ENCODE assay signal across 10 cellular contexts in the genomic region with DNA sequence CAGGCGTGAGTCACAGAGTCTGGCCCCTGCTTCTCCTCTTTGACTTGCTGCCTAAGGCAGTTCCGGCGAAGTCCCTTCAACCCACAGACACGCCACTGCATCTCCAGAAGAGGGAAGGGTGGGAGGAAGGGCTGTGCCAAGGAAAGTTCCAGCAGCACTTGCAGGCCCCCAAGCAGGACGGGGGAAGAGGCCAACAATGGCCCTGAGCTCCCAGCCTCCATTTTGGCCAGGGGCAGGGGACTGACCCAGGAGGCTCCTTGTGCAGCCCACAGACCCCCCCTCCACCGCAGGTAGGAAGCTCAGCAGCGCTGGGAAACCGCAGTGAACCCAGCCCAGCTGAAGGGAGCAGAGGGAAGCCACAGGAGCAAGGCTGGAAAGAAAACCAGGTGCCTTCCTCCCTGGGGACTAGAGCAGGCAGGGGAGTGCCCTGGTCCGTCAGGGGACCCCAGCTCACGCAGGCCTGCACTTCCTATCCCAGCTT. TPM values are rescaled to one million over a fixed set of nuclear protein-coding genes. Genes with fewer than 3 reads are reported as not detected.
A peak's percentile ranks its signal among the peaks of the same experiment; 100 is the strongest.
DNase-seq lines count a peak whose midpoint lies in the region; ATAC-seq and TF ChIP-seq lines count a peak whose summit lies in the region.
"Had no signal": no experiment of that assay in that cellular context is flagged by ENCODE, and none has a peak within 500 bp of the region (broad histone marks: within the 10 kb centered on the region; RNA-seq: fewer than 3 reads in every experiment).

No MANE protein-coding gene starts in this region.

- H3K4me1 ChIP-seq in fibroblast of lung (ENCODE audit: control insufficient read depth, extremely low read depth, insufficient read depth, low read length) (peaks cover 29% of the 10 kb centered on the region), thyroid gland (peaks cover 0 to 33% of the 10 kb centered on the region in 2 donors), OCI-LY7 (ENCODE audit: insufficient read depth, low read length, poor library complexity, severe bottlenecking) (peaks cover 13% of the 10 kb centered on the region)

- H3K27ac Mint-ChIP-seq in T-cell, result peak overlapping the region; percentile 94 to 96

- no peaks in the 10 kb centered on the region for H3K9me2 ChIP-seq in OCI-LY7 (ENCODE audit: insufficient read depth, low read length)

- no peak for TF ChIP-seq POLR2A in thyroid gland (IDR thresholded peaks at IDR 0.05)

- peaks cover 5% of the 10 kb centered on the region for H3K79me2 ChIP-seq in fibroblast of lung (ENCODE audit: control insufficient read depth, insufficient read depth, low read length)
- no peaks in the 10 kb centered on the region for H3K79me2 ChIP-seq in OCI-LY7 (ENCODE audit: insufficient read depth, low read depth, low read length)

- H4K20me1 ChIP-seq in fibroblast of lung (ENCODE audit: control insufficient read depth, extremely low read depth, insufficient read depth, low read length) (no peaks in the 10 kb centered on the region), OCI-LY7 (ENCODE audit: insufficient read depth, low read length) (no peaks in the 10 kb centered on the region)

- H3K4me3 ChIP-seq in fibroblast of lung (replicated peaks in 1 of 4; ENCODE audit: control extremely low read depth in 1 of 4, insufficient read depth in 1 of 4, low read depth in 3 of 4, low read length in 4 of 4) (no peak overlapping the region), skin epidermis (no peak overlapping the region), thyroid gland (replicated peaks in 1 of 3) (no peak overlapping the region), OCI-LY7 (ENCODE audit: low read depth, low read length, poor library complexity, severe bottlenecking) (no peak overlapping the region)

- no peaks in the 10 kb centered on the region for H3K27me3 Mint-ChIP-seq in T-cell

- peak in 2 of 4 experiments; percentile 12 to 13 for ATAC-seq in T-cell (replicated peaks in 1 of 4)
- no peak for ATAC-seq in HG03045 (IDR thresholded peaks at IDR 0.05; ENCODE audit: unreplicated experiment)

- peaks cover 38 to 45% (median 44%) of the 10 kb centered on the region in 3 donors for H3K4me1 Mint-ChIP-seq in T-cell

- POLR2A ChIA-PET in T-cell (lab: Charles Lee) (interaction anchor here (0.5 to 1.0 kb wide), 2 partner anchors 36 to 251 kb away, joined by 3 read pairs; no protein-coding TSS in a partner anchor), OCI-LY7 (lab: Charles Lee) (interaction anchor here (0.6 kb wide), 1 partner anchor 25 kb away, joined by 3 read pairs; no protein-coding TSS in a partner anchor)

- no peaks in the 10 kb centered on the region for H3K36me3 ChIP-seq in fibroblast of lung (ENCODE audit: control insufficient read depth, insufficient read depth, low read length)
- H3K36me3 ChIP-seq in thyroid gland, result no peaks in the 10 kb centered on the region
- no peaks in the 10 kb centered on the region for H3K36me3 ChIP-seq in OCI-LY7 (ENCODE audit: insufficient read depth, low read length)

- H3K9me3 Mint-ChIP-seq in T-cell, result no peaks in the 10 kb centered on the region

- DNase-seq in NCI-H2171 treated with DMSO at 0.1 percent for 48 hours (lab: John Stamatoyannopoulos, UW), result peak; percentile 24
- no peak for DNase-seq in NCI-H2171 (lab: John Stamatoyannopoulos, UW)
- peak in 1 of 34 experiments; percentile 17 for DNase-seq in T-cell
- DNase-seq in fibroblast of lung (ENCODE audit: low read depth in 2 of 2), result peak in 1 of 2 donors; percentile 70
- no peak for DNase-seq in thyroid gland
- DNase-seq in OCI-LY7 (ENCODE audit: low spot score), result no peak
- DNase-seq: NCI-H187 had no signal

- H3K9ac ChIP-seq in fibroblast of lung (ENCODE audit: insufficient read depth, low read length), result peak overlapping the region; percentile 46

- peak overlapping the region; percentile 94 for H3K27ac ChIP-seq in fibroblast of lung (ENCODE audit: insufficient read depth, low read length)
- H3K27ac ChIP-seq in skin epidermis, result peak overlapping the region; percentile 4 to 94 (median 80)
- peak overlapping the region in 1 of 3 donors; percentile 33 for H3K27ac ChIP-seq in thyroid gland
- no peak overlapping the region for H3K27ac ChIP-seq in OCI-LY7 (ENCODE audit: low read depth, low read length, poor library complexity, severe bottlenecking)
- H3K27ac ChIP-seq: 22Rv1 had no signal

- peak overlapping the region in 1 of 3 donors; percentile 79 for H3K4me3 Mint-ChIP-seq in T-cell

- TF ChIP-seq CTCF in fibroblast of lung (conservative IDR thresholded peaks at IDR 0.05 in 1 of 2, IDR thresholded peaks at IDR 0.05 in 1 of 2; ENCODE audit: low read depth in 1 of 2, low read length in 2 of 2) (no peak), thyroid gland (IDR thresholded peaks at IDR 0.05) (no peak), OCI-LY7 (conservative IDR thresholded peaks at IDR 0.05; ENCODE audit: low read length) (no peak)

- peak overlapping the region; percentile 64 for H3K4me2 ChIP-seq in fibroblast of lung (ENCODE audit: extremely low read depth, insufficient read depth, low read length)
- no peak overlapping the region for H3K4me2 ChIP-seq in OCI-LY7 (ENCODE audit: low read length)

- H3K9me3 ChIP-seq in fibroblast of lung (ENCODE audit: control insufficient read depth, insufficient read depth, low read depth, low read length), result no peaks in the 10 kb centered on the region
- no peaks in the 10 kb centered on the region for H3K9me3 ChIP-seq in thyroid gland
- no peaks in the 10 kb centered on the region for H3K9me3 ChIP-seq in OCI-LY7 (ENCODE audit: low read length)

- H2AFZ ChIP-seq in fibroblast of lung (ENCODE audit: low read length) (no peak overlapping the region), OCI-LY7 (ENCODE audit: low read length) (no peak overlapping the region)

- 91 to 93% methylated on average over 8 to 10 of the region's 10 CpGs for WGBS in thyroid gland, 2 donors

- H3K36me3 Mint-ChIP-seq in T-cell, result no peaks in the 10 kb centered on the region

- no TSS peak for BruUV-seq in OCI-LY7 (replicated peaks; lab: Mats Ljungman, UMichigan)

- intact Hi-C loops in thyroid gland (cut with DNase I), result no loop called here
- intact Hi-C loops in OCI-LY7 (cut with micrococcal nuclease; ENCODE audit: unreplicated experiment), result loop anchor here (5.0 kb wide), 1 partner anchor 111 kb away; no protein-coding TSS in a partner anchor

- CTCF ChIA-PET in T-cell (lab: Charles Lee) (interaction anchor here (0.5 to 2.2 kb wide), 9 partner anchors 8 to 99 kb away, joined by 3 to 12 read pairs (median 3); partner anchors contain the start of gene ACOT7 (in 1 of the 2)), OCI-LY7 (lab: Charles Lee; ENCODE audit: unreplicated experiment) (interaction anchor here (1.5 kb wide), 1 partner anchor 10 kb away, joined by 5 read pairs; no protein-coding TSS in a partner anchor)

- H3K27me3 ChIP-seq in fibroblast of lung (ENCODE audit: control insufficient read depth, insufficient read depth, low read length), result no peaks in the 10 kb centered on the region
- no peaks in the 10 kb centered on the region for H3K27me3 ChIP-seq in thyroid gland

RNA-seq across cellular contexts. Expression of gene ACOT7, which starts 35.4 kb away (rescaled TPM):
- total RNA-seq in T-cell, result 1 to 10 TPM; 6.1 to 9.3 (median 7.4) TPM
- 22.3 and 58.0 TPM in 2 replicates for total RNA-seq in fibroblast of lung
- 50.7 and 141 TPM in 2 replicates for polyA plus RNA-seq in fibroblast of lung
- 52.2 and 154 TPM in 2 replicates for polyA plus RNA-seq in fibroblast of lung (2012)
- 41.2 and 134 TPM in 2 replicates for polyA minus RNA-seq in fibroblast of lung (ENCODE audit: low replicate concordance)
- total RNA-seq in thyroid gland, result 10 to 100 TPM in 1 of 4 donors, 1 to 10 TPM in 3; 3.7 to 13.4 (median 6.3) TPM
- total RNA-seq in OCI-LY7 (2014; rRNA removed; shearing (Covaris generic)), result 16.8 and 23.4 TPM in 2 replicates
- total RNA-seq in OCI-LY7 (2022), result 50.5 and 53.6 TPM in 2 replicates
